12 cellular contexts compared by ENCODE assay signal in the genomic region with DNA sequence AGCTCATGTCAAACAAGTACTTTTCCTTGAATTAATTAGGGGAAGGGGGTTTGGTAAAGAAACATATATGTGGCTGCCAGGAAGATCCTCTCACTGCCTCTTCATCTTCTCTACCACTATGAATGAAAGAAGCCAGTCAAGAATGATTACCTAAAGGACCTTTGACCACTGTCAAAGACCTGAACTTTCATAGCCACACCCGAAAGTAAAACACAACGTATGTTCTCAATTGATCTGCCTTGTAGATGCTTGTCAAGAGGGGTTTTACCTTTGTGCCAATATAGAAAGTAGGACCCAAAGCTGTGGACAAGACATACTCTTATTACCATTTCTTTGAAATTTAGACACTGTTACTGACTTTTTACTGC.
DNase-seq lines count a peak whose midpoint lies in the region; ATAC-seq, FAIRE-seq and TF ChIP-seq lines count a peak whose summit lies in the region.
"Had no signal": no experiment of that assay in that cellular context is flagged by ENCODE, and none has a peak within 500 bp of the region (broad histone marks: within the 10 kb centered on the region; RNA-seq: fewer than 3 reads in every experiment).

No MANE protein-coding gene starts in this region.

- no peak overlapping the region for H3K4me3 Mint-ChIP-seq in activated CD8-positive, alpha-beta memory T cell treated with anti-CD3 and anti-CD28 coated beads, Interleukin-2, amount 10 ng/mL, durations not matched to agents 7 days and 5 days
- no peak overlapping the region for H3K4me3 Mint-ChIP-seq in stimulated activated memory B cell treated with anti-CD40 and anti-IgM and Interleukin-4, amounts not matched to agents 10 μg/mL and 1 μg/mL and 100 μg/mL, for 72 hours

- FAIRE-seq in H54 (lab: Jason Lieb, UNC), result no peak
- FAIRE-seq: endometrium had no signal

- peak overlapping the region; percentile 80 for H3K27ac Mint-ChIP-seq in activated CD8-positive, alpha-beta memory T cell treated with anti-CD3 and anti-CD28 coated beads, Interleukin-2, amount 10 ng/mL, durations not matched to agents 7 days and 5 days
- peak overlapping the region; percentile 88 for H3K27ac Mint-ChIP-seq in stimulated activated memory B cell treated with anti-CD40 and anti-IgM and Interleukin-4, amounts not matched to agents 10 μg/mL and 1 μg/mL and 100 μg/mL, for 72 hours

- CTCF ChIA-PET in activated CD8-positive, alpha-beta memory T cell treated with anti-CD3 and anti-CD28 coated beads, Interleukin-2, amount 10 ng/mL, durations not matched to agents 7 days and 5 days (lab: Charles Lee), result interaction anchor here (1.4 to 2.3 kb wide), 2 partner anchors 9 to 282 kb away, joined by 5 to 9 read pairs; no protein-coding TSS in a partner anchor

- DNase-seq in activated CD8-positive, alpha-beta memory T cell treated with anti-CD3 and anti-CD28 coated beads, Interleukin-2, amount 10 ng/mL, durations not matched to agents 7 days and 5 days, result no peak
- DNase-seq in activated CD8-positive, alpha-beta memory T cell treated with anti-CD3 and anti-CD28 coated beads, Interleukin-2, amount 50 U/mL, for 4 hours, result no peak
- DNase-seq in H54 (ENCODE audit: insufficient read length, low spot score) (no peak), cerebellum (ENCODE audit: low spot score) (no peak), DMS 273 (lab: John Stamatoyannopoulos, UW; ENCODE audit: unreplicated experiment) (no peak)
- DNase-seq: kidney glomerular epithelial cell; NCI-H1105; stimulated activated naive CD4-positive, alpha-beta T cell treated with Interleukin-2 at 50 U/mL for 16 hours had no signal

- H3K4me1 Mint-ChIP-seq in activated CD8-positive, alpha-beta memory T cell treated with anti-CD3 and anti-CD28 coated beads, Interleukin-2, amount 10 ng/mL, durations not matched to agents 7 days and 5 days, result peaks cover 41% of the 10 kb centered on the region
- H3K4me1 Mint-ChIP-seq in stimulated activated memory B cell treated with anti-CD40 and anti-IgM and Interleukin-4, amounts not matched to agents 10 μg/mL and 1 μg/mL and 100 μg/mL, for 72 hours, result peaks cover 48% of the 10 kb centered on the region

- no peaks in the 10 kb centered on the region for H3K27me3 Mint-ChIP-seq in activated CD8-positive, alpha-beta memory T cell treated with anti-CD3 and anti-CD28 coated beads, Interleukin-2, amount 10 ng/mL, durations not matched to agents 7 days and 5 days
- H3K27me3 Mint-ChIP-seq in stimulated activated memory B cell treated with anti-CD40 and anti-IgM and Interleukin-4, amounts not matched to agents 10 μg/mL and 1 μg/mL and 100 μg/mL, for 72 hours, result no peaks in the 10 kb centered on the region

- H3K9me3 Mint-ChIP-seq in activated CD8-positive, alpha-beta memory T cell treated with anti-CD3 and anti-CD28 coated beads, Interleukin-2, amount 10 ng/mL, durations not matched to agents 7 days and 5 days (ENCODE audit: low read depth), result no peaks in the 10 kb centered on the region
- H3K9me3 Mint-ChIP-seq in stimulated activated memory B cell treated with anti-CD40 and anti-IgM and Interleukin-4, amounts not matched to agents 10 μg/mL and 1 μg/mL and 100 μg/mL, for 72 hours, result no peaks in the 10 kb centered on the region

- H3K36me3 Mint-ChIP-seq in activated CD8-positive, alpha-beta memory T cell treated with anti-CD3 and anti-CD28 coated beads, Interleukin-2, amount 10 ng/mL, durations not matched to agents 7 days and 5 days, result peaks cover 14% of the 10 kb centered on the region
- H3K36me3 Mint-ChIP-seq in stimulated activated memory B cell treated with anti-CD40 and anti-IgM and Interleukin-4, amounts not matched to agents 10 μg/mL and 1 μg/mL and 100 μg/mL, for 72 hours, result no peaks in the 10 kb centered on the region

- no peak for ATAC-seq in activated CD8-positive, alpha-beta memory T cell treated with anti-CD3 and anti-CD28 coated beads, Interleukin-2, amount 10 ng/mL, durations not matched to agents 7 days and 5 days
- ATAC-seq in GM21825 (IDR thresholded peaks at IDR 0.05; ENCODE audit: unreplicated experiment) (peak; percentile 66), HG03457 (IDR thresholded peaks at IDR 0.05; ENCODE audit: unreplicated experiment) (peak; percentile 72)
- ATAC-seq in stimulated activated memory B cell treated with anti-CD40 and anti-IgM and Interleukin-4, amounts not matched to agents 10 μg/mL and 1 μg/mL and 100 μg/mL, for 72 hours, result peak; percentile 9

- no peak for TF ChIP-seq POLR2A in H54 (IDR thresholded peaks at IDR 0.05; ENCODE audit: low read depth, low read length)
